1 cellular context compared by ENCODE assay signal in the genomic region with DNA sequence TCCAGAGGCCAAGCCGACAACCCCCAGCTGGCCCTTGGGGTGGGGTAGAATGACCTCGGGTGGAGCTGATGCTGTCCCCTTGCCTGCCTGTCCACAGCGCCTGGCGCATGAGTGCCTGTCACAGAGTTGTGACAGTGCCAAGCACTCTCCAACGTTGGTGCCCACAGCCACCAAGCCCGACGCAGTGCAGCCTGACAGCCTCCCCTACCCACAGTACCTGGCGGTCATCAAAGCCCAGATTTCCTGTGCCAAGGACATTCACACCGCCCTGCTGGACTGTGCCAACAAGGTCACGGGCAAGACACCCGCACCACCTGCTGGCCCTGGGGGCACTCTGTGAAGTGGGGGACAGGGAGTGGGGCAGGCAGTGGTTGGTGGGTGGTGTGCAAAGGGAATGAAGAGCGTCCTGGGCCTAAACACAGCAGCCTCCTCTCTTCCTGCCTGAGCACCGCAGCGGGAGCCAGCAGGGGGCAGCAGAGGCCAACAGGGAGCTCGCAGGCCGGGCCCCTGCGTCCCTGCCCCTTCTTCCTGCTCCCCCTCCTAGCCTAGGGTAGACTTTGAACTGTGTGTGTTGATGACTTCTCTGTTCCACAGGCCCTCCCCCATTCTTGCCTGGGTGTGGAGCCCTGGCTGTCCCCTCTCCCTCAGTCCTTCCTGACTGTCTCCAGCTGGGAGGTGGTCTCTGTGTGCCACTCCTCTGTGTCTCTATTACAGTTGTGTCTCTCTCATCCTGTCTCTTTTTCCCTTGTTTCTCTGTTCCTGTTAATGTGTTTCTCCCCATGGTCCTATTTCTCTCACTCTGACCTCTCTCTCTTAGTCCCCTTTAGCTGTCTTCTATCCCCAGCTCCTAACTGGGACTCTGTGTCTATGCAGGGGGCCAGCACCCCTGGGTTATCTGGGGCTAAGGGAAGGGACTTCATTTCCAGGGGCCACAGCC.
TF ChIP-seq lines count a peak whose summit lies in the region.

No MANE protein-coding gene starts in this region.

TF ChIP-seq in HepG2, 621 proteins besides CTCF, POLR2A, EP300 and RAD21 (continued from another document and continues in another):
- TF ChIP-seq, protein P1, sequence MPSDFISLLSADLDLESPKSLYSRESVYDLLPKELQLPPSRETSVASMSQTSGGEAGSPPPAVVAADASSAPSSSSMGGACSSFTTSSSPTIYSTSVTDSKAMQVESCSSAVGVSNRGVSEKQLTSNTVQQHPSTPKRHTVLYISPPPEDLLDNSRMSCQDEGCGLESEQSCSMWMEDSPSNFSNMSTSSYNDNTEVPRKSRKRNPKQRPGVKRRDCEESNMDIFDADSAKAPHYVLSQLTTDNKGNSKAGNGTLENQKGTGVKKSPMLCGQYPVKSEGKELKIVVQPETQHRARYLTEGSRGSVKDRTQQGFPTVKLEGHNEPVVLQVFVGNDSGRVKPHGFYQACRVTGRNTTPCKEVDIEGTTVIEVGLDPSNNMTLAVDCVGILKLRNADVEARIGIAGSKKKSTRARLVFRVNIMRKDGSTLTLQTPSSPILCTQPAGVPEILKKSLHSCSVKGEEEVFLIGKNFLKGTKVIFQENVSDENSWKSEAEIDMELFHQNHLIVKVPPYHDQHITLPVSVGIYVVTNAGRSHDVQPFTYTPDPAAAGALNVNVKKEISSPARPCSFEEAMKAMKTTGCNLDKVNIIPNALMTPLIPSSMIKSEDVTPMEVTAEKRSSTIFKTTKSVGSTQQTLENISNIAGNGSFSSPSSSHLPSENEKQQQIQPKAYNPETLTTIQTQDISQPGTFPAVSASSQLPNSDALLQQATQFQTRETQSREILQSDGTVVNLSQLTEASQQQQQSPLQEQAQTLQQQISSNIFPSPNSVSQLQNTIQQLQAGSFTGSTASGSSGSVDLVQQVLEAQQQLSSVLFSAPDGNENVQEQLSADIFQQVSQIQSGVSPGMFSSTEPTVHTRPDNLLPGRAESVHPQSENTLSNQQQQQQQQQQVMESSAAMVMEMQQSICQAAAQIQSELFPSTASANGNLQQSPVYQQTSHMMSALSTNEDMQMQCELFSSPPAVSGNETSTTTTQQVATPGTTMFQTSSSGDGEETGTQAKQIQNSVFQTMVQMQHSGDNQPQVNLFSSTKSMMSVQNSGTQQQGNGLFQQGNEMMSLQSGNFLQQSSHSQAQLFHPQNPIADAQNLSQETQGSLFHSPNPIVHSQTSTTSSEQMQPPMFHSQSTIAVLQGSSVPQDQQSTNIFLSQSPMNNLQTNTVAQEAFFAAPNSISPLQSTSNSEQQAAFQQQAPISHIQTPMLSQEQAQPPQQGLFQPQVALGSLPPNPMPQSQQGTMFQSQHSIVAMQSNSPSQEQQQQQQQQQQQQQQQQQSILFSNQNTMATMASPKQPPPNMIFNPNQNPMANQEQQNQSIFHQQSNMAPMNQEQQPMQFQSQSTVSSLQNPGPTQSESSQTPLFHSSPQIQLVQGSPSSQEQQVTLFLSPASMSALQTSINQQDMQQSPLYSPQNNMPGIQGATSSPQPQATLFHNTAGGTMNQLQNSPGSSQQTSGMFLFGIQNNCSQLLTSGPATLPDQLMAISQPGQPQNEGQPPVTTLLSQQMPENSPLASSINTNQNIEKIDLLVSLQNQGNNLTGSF (CRISPR knock-in tag; IDR thresholded peaks at IDR 0.05) = no peak
- TF ChIP-seq ZNF451 (CRISPR knock-in tag; IDR thresholded peaks at IDR 0.05) (peak; percentile 36; the same call in 1 of the 2 replicates), RBAK (CRISPR knock-in tag; IDR thresholded peaks at IDR 0.05) (0 out of 2 replicates have a peak, but pooled peaks have one; percentile 59), MED13 (CRISPR knock-in tag; IDR thresholded peaks at IDR 0.05) (no peak), ZNF331 (CRISPR knock-in tag; IDR thresholded peaks at IDR 0.05) (peak; percentile 89; the same call in 1 of the 2 replicates), ZNF619 (CRISPR knock-in tag; IDR thresholded peaks at IDR 0.05) (no peak), ZNF24 (IDR thresholded peaks at IDR 0.05) (peak; percentile 59; the same call in 1 of the 2 replicates), HNRNPUL1 (IDR thresholded peaks at IDR 0.05; ENCODE audit: low read depth, low read length) (no peak), THYN1 (CRISPR knock-in tag; IDR thresholded peaks at IDR 0.05; ENCODE audit: borderline replicate concordance, low read depth) (no peak), RFX5 (IDR thresholded peaks at IDR 0.05; ENCODE audit: low read depth, low read length) (peak; percentile 31; the same call in 1 of the 2 replicates), TMF1 (CRISPR knock-in tag; IDR thresholded peaks at IDR 0.05; ENCODE audit: low read depth) (no peak), NFE2L1 (CRISPR knock-in tag; IDR thresholded peaks at IDR 0.05; ENCODE audit: borderline replicate concordance) (no peak), ZNF354B (CRISPR knock-in tag; IDR thresholded peaks at IDR 0.05) (no peak), ZNF558 (CRISPR knock-in tag; IDR thresholded peaks at IDR 0.05; ENCODE audit: borderline replicate concordance) (no peak), PAXIP1 (CRISPR knock-in tag; conservative IDR thresholded peaks at IDR 0.05) (peak; percentile 98), CCDC6 (CRISPR knock-in tag; IDR thresholded peaks at IDR 0.05) (no peak), RXRB (CRISPR knock-in tag; IDR thresholded peaks at IDR 0.05; ENCODE audit: borderline replicate concordance) (peak; percentile 90), TP53 (CRISPR knock-in tag; conservative IDR thresholded peaks at IDR 0.05) (no peak), ZBTB44 (CRISPR knock-in tag; IDR thresholded peaks at IDR 0.05) (peak; percentile 74; the same call in 1 of the 2 replicates), PLRG1 (conservative IDR thresholded peaks at IDR 0.05) (no peak), IRF9 (CRISPR knock-in tag; IDR thresholded peaks at IDR 0.05; ENCODE audit: borderline replicate concordance) (peak; percentile 90), ZNF180 (CRISPR knock-in tag; IDR thresholded peaks at IDR 0.05; ENCODE audit: borderline replicate concordance, low read depth) (no peak), POLR2AphosphoS2 (IDR thresholded peaks at IDR 0.05; ENCODE audit: low read depth, low read length) (peak; percentile 66; the same call in 1 of the 2 replicates), GPBP1L1 (CRISPR knock-in tag; IDR thresholded peaks at IDR 0.05) (no peak), ZKSCAN5 (CRISPR knock-in tag; IDR thresholded peaks at IDR 0.05) (0 out of 2 replicates have a peak, but pooled peaks have one; percentile 52), ZNF644 (CRISPR knock-in tag; IDR thresholded peaks at IDR 0.05; ENCODE audit: low read depth) (0 out of 2 replicates have a peak, but pooled peaks have one; percentile 28)
- TF ChIP-seq, protein P2, sequence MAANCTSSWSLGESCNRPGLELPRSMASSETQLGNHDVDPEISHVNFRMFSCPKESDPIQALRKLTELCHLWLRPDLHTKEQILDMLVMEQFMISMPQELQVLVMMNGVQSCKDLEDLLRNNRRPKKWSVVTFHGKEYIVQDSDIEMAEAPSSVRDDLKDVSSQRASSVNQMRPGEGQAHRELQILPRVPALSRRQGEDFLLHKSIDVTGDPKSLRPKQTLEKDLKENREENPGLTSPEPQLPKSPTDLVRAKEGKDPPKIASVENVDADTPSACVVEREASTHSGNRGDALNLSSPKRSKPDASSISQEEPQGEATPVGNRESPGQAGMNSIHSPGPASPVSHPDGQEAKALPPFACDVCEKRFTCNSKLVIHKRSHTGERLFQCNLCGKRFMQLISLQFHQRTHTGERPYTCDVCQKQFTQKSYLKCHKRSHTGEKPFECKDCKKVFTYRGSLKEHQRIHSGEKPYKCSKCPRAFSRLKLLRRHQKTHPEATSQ (CRISPR knock-in tag; IDR thresholded peaks at IDR 0.05; ENCODE audit: borderline replicate concordance) = no peak
- TF ChIP-seq, protein P3, sequence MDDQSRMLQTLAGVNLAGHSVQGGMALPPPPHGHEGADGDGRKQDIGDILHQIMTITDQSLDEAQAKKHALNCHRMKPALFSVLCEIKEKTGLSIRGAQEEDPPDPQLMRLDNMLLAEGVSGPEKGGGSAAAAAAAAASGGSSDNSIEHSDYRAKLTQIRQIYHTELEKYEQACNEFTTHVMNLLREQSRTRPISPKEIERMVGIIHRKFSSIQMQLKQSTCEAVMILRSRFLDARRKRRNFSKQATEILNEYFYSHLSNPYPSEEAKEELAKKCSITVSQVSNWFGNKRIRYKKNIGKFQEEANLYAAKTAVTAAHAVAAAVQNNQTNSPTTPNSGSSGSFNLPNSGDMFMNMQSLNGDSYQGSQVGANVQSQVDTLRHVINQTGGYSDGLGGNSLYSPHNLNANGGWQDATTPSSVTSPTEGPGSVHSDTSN (CRISPR knock-in tag; IDR thresholded peaks at IDR 0.05; ENCODE audit: borderline replicate concordance) = no peak
- TF ChIP-seq, protein P4, sequence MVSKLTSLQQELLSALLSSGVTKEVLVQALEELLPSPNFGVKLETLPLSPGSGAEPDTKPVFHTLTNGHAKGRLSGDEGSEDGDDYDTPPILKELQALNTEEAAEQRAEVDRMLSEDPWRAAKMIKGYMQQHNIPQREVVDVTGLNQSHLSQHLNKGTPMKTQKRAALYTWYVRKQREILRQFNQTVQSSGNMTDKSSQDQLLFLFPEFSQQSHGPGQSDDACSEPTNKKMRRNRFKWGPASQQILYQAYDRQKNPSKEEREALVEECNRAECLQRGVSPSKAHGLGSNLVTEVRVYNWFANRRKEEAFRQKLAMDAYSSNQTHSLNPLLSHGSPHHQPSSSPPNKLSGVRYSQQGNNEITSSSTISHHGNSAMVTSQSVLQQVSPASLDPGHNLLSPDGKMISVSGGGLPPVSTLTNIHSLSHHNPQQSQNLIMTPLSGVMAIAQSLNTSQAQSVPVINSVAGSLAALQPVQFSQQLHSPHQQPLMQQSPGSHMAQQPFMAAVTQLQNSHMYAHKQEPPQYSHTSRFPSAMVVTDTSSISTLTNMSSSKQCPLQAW (CRISPR knock-in tag; IDR thresholded peaks at IDR 0.05) = peak; percentile 76
- TF ChIP-seq, protein P5, sequence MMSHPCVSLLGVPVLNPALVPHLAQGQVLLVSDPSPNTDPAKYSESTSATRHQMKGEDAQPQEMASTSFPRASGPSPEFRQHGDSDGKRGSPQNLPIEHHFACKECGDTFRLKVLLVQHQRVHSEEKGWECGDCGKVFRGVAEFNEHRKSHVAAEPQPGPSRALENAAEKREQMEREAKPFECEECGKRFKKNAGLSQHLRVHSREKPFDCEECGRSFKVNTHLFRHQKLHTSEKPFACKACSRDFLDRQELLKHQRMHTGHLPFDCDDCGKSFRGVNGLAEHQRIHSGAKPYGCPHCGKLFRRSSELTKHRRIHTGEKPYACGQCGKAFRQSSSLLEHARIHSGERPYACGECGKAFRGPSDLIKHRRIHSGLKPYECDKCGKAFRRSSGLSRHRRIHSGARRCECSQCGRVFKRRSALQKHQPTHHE (CRISPR knock-in tag; IDR thresholded peaks at IDR 0.05; ENCODE audit: borderline replicate concordance) = no peak
- TF ChIP-seq, protein P6, sequence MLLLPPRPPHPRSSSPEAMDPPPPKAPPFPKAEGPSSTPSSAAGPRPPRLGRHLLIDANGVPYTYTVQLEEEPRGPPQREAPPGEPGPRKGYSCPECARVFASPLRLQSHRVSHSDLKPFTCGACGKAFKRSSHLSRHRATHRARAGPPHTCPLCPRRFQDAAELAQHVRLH (CRISPR knock-in tag; IDR thresholded peaks at IDR 0.05; ENCODE audit: borderline replicate concordance, low read depth) = peak; percentile 58; the same call in 1 of the 2 replicates
